Comparison of ENCODE assay signal across 13 cellular contexts in the genomic region with DNA sequence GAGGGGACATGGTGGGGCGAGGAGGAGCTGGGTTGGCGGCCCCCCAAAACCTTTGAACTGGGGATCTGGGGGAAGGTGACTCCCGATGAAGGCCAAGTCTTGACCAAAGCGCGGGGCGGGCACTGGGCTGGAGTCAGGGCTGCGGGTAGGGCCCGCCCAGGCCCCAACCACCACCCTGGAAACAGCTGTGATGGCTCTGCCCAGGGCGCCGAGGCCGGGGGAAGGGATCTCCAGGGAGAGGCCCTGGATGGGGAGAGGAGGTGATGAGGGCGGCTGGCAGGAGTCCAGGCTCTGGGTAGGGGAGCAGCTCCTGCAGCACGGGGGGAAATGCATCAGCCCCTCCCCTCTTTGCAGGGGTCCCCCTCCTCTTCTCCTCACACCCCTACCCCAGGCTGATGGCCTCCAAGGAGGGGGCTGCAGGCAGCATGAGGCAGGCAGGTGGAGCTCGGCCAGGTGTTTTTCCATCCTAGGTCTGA. TPM values are rescaled to one million over a fixed set of nuclear protein-coding genes. Genes with fewer than 3 reads are reported as not detected.
DNase-seq lines count a peak whose midpoint lies in the region; ATAC-seq, FAIRE-seq and TF ChIP-seq lines count a peak whose summit lies in the region.
"Had no signal": no experiment of that assay in that cellular context is flagged by ENCODE, and none has a peak within 500 bp of the region (broad histone marks: within the 10 kb centered on the region; RNA-seq: fewer than 3 reads in every experiment).

No MANE protein-coding gene starts in this region.

- no peak overlapping the region for H3K56ac ChIP-seq in H9 (ENCODE audit: insufficient read length, low read depth, low read length)

- no peak overlapping the region for H3K27ac Mint-ChIP-seq in H9
- H3K27ac Mint-ChIP-seq in activated T-helper 1 cell treated with anti-CD3 and anti-CD28 coated beads, Interleukin-12 subunit alpha, Interleukin-12 subunit beta, Interleukin-2, Interleukin-4 antibody, amounts not matched to agents 30 ng/mL and 10 ng/mL and 1 ng/mL, durations not matched to agents 14 hours and 24 hours and 36 hours = no peak overlapping the region
- H3K27ac Mint-ChIP-seq: CD8-positive, alpha-beta T cell had no signal

- ATAC-seq in pancreas = peak in 3 of 4 donors; percentile 24 to 60 (median 40)
- ATAC-seq: CD8-positive, alpha-beta T cell had no signal

- WGBS in H9 (ENCODE audit: extremely low coverage, insufficient read length, low lambda C conversion rate) = no CpG with 5 or more reads among the region's 14 CpGs
- WGBS in pancreas, 2 donors = 50 to 55% methylated on average over 14 of the region's 14 CpGs

- H3T11ph ChIP-seq in H9 (ENCODE audit: low read length) = no peak overlapping the region

- H3K4ac ChIP-seq in H9 (ENCODE audit: low read depth, low read length) = no peak overlapping the region

- no peaks in the 10 kb centered on the region for H3K79me2 ChIP-seq in H9 (ENCODE audit: insufficient read depth, low read length)

- intact Hi-C loops in pancreas (cut with DNase I) = no loop called here
- intact Hi-C loops in activated T-helper 1 cell treated with anti-CD3 and anti-CD28 coated beads, Interleukin-12 subunit alpha, Interleukin-12 subunit beta, Interleukin-2, Interleukin-4 antibody, amounts not matched to agents 30 ng/mL and 10 ng/mL and 1 ng/mL, durations not matched to agents 14 hours and 24 hours and 36 hours (cut with micrococcal nuclease) = no loop called here

- no peak overlapping the region for H3K23ac ChIP-seq in H9 (ENCODE audit: insufficient read length, low read depth, low read length)

- H2BK12ac ChIP-seq in H9 (ENCODE audit: insufficient read length, low read depth, low read length) = no peak overlapping the region

- H3K4me1 Mint-ChIP-seq in H9 = peaks cover 34 to 54% of the 10 kb centered on the region in 2 experiments
- H3K4me1 Mint-ChIP-seq in activated T-helper 1 cell treated with anti-CD3 and anti-CD28 coated beads, Interleukin-12 subunit alpha, Interleukin-12 subunit beta, Interleukin-2, Interleukin-4 antibody, amounts not matched to agents 30 ng/mL and 10 ng/mL and 1 ng/mL, durations not matched to agents 14 hours and 24 hours and 36 hours (ENCODE audit: low read depth) = peaks cover 36% of the 10 kb centered on the region

- H3K27me3 Mint-ChIP-seq in H9 (ENCODE audit: low read depth) = peaks cover 6% of the 10 kb centered on the region
- peaks cover 17% of the 10 kb centered on the region for H3K27me3 Mint-ChIP-seq in activated T-helper 1 cell treated with anti-CD3 and anti-CD28 coated beads, Interleukin-12 subunit alpha, Interleukin-12 subunit beta, Interleukin-2, Interleukin-4 antibody, amounts not matched to agents 30 ng/mL and 10 ng/mL and 1 ng/mL, durations not matched to agents 14 hours and 24 hours and 36 hours (ENCODE audit: insufficient read depth)

- no peak overlapping the region for H4K5ac ChIP-seq in H9 (ENCODE audit: insufficient read length, low read depth, low read length)

- H3K36me3 ChIP-seq in SJCRH30 = no peaks in the 10 kb centered on the region
- no peaks in the 10 kb centered on the region for H3K36me3 ChIP-seq in pancreas
- H3K36me3 ChIP-seq: colonic mucosa had no signal

- H3K4me3 ChIP-seq in SJCRH30 = peak overlapping the region; percentile 28
- H3K4me3 ChIP-seq in pancreas = no peak overlapping the region
- H3K4me3 ChIP-seq: colonic mucosa, lung had no signal

- H3K27me3 ChIP-seq in H9 (ENCODE audit: insufficient read depth, low read length) = no peaks in the 10 kb centered on the region
- H3K27me3 ChIP-seq in SJCRH30 = no peaks in the 10 kb centered on the region; the same call in none of the 2 replicates
- H3K27me3 ChIP-seq in pancreas = no peaks in the 10 kb centered on the region
- H3K27me3 ChIP-seq: colonic mucosa had no signal

- no peak overlapping the region for H2BK120ac ChIP-seq in H9 (ENCODE audit: low read depth, low read length, poor library complexity, severe bottlenecking)

- H3K4me2 ChIP-seq in H9 (ENCODE audit: insufficient read depth, insufficient read length, low read length) = peak overlapping the region; percentile 1

- H2AFZ ChIP-seq in H9 (ENCODE audit: low read length) = no peak overlapping the region

- H2BK20ac ChIP-seq in H9 (ENCODE audit: low read depth, low read length, poor library complexity, severe bottlenecking) = no peak overlapping the region

- H4K91ac ChIP-seq in H9 (ENCODE audit: insufficient read length, low read depth, low read length) = no peak overlapping the region

- TF ChIP-seq CTCF in H9 (conservative IDR thresholded peaks at IDR 0.05) (no peak), pancreas (IDR thresholded peaks at IDR 0.05) (no peak)

- H3K23me2 ChIP-seq in H9 (ENCODE audit: insufficient read length, low read depth, low read length, poor library complexity, severe bottlenecking) = peaks cover 4% of the 10 kb centered on the region

- H3K79me1 ChIP-seq in H9 (ENCODE audit: insufficient read depth, low read depth, low read length, poor library complexity, severe bottlenecking) = no peaks in the 10 kb centered on the region

- H2AK5ac ChIP-seq in H9 (ENCODE audit: insufficient read length, low read length) = no peak overlapping the region

- H2BK5ac ChIP-seq in H9 (ENCODE audit: insufficient read length, low read length) = no peak overlapping the region

- no peak for FAIRE-seq in pancreas (lab: Jason Lieb, UNC)

- no peak overlapping the region for H3K18ac ChIP-seq in H9 (ENCODE audit: insufficient read length, low read depth, low read length)

- H3K9me3 ChIP-seq in H9 (ENCODE audit: control insufficient read depth, low read depth, low read length) (peaks cover 3% of the 10 kb centered on the region), SJCRH30 (replicated peaks) (no peaks in the 10 kb centered on the region), pancreas (no peaks in the 10 kb centered on the region)
- H3K9me3 ChIP-seq: colonic mucosa had no signal

- H3K9ac ChIP-seq in H9 (ENCODE audit: extremely low read depth, insufficient read length, low read length) = no peak overlapping the region

- DNase-seq in H9 (peak; percentile 55), NCI-H146 treated with DMSO at 0.1 percent for 48 hours (lab: John Stamatoyannopoulos, UW; ENCODE audit: unreplicated experiment) (peak; percentile 67), SJCRH30 (peak; percentile 77 to 78), pancreas (peak in 2 of 6 donors; percentile 30 to 64), NOMO-1 treated with dmso at 0.1 percent for 144 hours (lab: John Stamatoyannopoulos, UW; ENCODE audit: unreplicated experiment) (no peak)
- DNase-seq in activated T-helper 1 cell treated with anti-CD3 and anti-CD28 coated beads, Interleukin-12 subunit alpha, Interleukin-12 subunit beta, Interleukin-2, Interleukin-4 antibody, amounts not matched to agents 30 ng/mL and 10 ng/mL and 1 ng/mL, durations not matched to agents 14 hours and 24 hours and 36 hours (ENCODE audit: low spot score) = no peak
- no peak for DNase-seq in effector CD8-positive, alpha-beta T cell (lab: John Stamatoyannopoulos, UW)
- DNase-seq: activated CD4-positive, alpha-beta T cell treated with anti-CD3 and anti-CD28 coated beads for 1 hour; activated T-cell treated with anti-CD3 and anti-CD28 coated beads for 4 hours; CD8-positive, alpha-beta T cell; colonic mucosa; T-helper 1 cell had no signal

- peaks cover 2% of the 10 kb centered on the region for H4K20me1 ChIP-seq in H9 (ENCODE audit: control insufficient read depth, insufficient read depth, insufficient read length)

- H2BK15ac ChIP-seq in H9 (ENCODE audit: low read depth, low read length) = no peak overlapping the region

- H3K14ac ChIP-seq in H9 (ENCODE audit: insufficient read depth, low read length) = no peak overlapping the region

- H3K36me3 Mint-ChIP-seq in H9 (ENCODE audit: insufficient read depth in 1 of 3, low read depth in 3 of 3) = peaks cover 4 to 12% (median 8%) of the 10 kb centered on the region in 3 experiments
- no peaks in the 10 kb centered on the region for H3K36me3 Mint-ChIP-seq in activated T-helper 1 cell treated with anti-CD3 and anti-CD28 coated beads, Interleukin-12 subunit alpha, Interleukin-12 subunit beta, Interleukin-2, Interleukin-4 antibody, amounts not matched to agents 30 ng/mL and 10 ng/mL and 1 ng/mL, durations not matched to agents 14 hours and 24 hours and 36 hours (ENCODE audit: low read depth)
- H3K36me3 Mint-ChIP-seq: CD8-positive, alpha-beta T cell had no signal

- peaks cover 6% of the 10 kb centered on the region for H3K4me1 ChIP-seq in H9 (ENCODE audit: insufficient read depth, low read length)
- H3K4me1 ChIP-seq in SJCRH30 = peaks cover 19% of the 10 kb centered on the region
- H3K4me1 ChIP-seq in pancreas = peaks cover 0 to 5% (median 3%) of the 10 kb centered on the region in 3 donors

- H3K27ac ChIP-seq in H9 (ENCODE audit: insufficient read length, low read depth, low read length) = no peak overlapping the region
- no peak overlapping the region for H3K27ac ChIP-seq in SJCRH30
- H3K27ac ChIP-seq in pancreas = peak overlapping the region in 1 of 4 donors; percentile 33
- H3K27ac ChIP-seq: colonic mucosa had no signal

- H3K9me3 Mint-ChIP-seq in H9 = peaks cover 11 to 13% of the 10 kb centered on the region in 2 experiments
- H3K9me3 Mint-ChIP-seq in activated T-helper 1 cell treated with anti-CD3 and anti-CD28 coated beads, Interleukin-12 subunit alpha, Interleukin-12 subunit beta, Interleukin-2, Interleukin-4 antibody, amounts not matched to agents 30 ng/mL and 10 ng/mL and 1 ng/mL, durations not matched to agents 14 hours and 24 hours and 36 hours = no peaks in the 10 kb centered on the region
- H3K9me3 Mint-ChIP-seq: CD8-positive, alpha-beta T cell had no signal

- no peak overlapping the region; a peak in 1 of 5 replicates for H3K4me3 Mint-ChIP-seq in H9
- H3K4me3 Mint-ChIP-seq in activated T-helper 1 cell treated with anti-CD3 and anti-CD28 coated beads, Interleukin-12 subunit alpha, Interleukin-12 subunit beta, Interleukin-2, Interleukin-4 antibody, amounts not matched to agents 30 ng/mL and 10 ng/mL and 1 ng/mL, durations not matched to agents 14 hours and 24 hours and 36 hours = no peak overlapping the region
- H3K4me3 Mint-ChIP-seq: CD8-positive, alpha-beta T cell had no signal

- no peak overlapping the region for H4K8ac ChIP-seq in H9 (replicated peaks; ENCODE audit: insufficient read length, low read depth, low read length)

RNA-seq across cellular contexts. Expression of gene C15orf39, which starts 5.9 kb away (rescaled TPM):
- 45.6 and 48.7 TPM in 2 replicates for total RNA-seq in H9 (2021)
- 19.6 and 21.1 TPM in 2 replicates for total RNA-seq in SJCRH30 (2014; rRNA removed; shearing (Covaris generic))
- total RNA-seq in pancreas = 10 to 100 TPM in 4 of 6 donors, 1 to 10 TPM in 2; 8.2 to 27.4 (median 16.3) TPM
- 10 to 100 TPM in 1 of 2 donors, 1 to 10 TPM in 1; 7.9 to 11.1 TPM for polyA plus RNA-seq in pancreas
- total RNA-seq in activated T-helper 1 cell treated with anti-CD3 and anti-CD28 coated beads, Interleukin-12 subunit alpha, Interleukin-12 subunit beta, Interleukin-2, Interleukin-4 antibody, amounts not matched to agents 30 ng/mL and 10 ng/mL and 1 ng/mL, durations not matched to agents 14 hours and 24 hours and 36 hours = 46.1 and 49.5 TPM in 2 replicates

Comparison
In these comparisons a context has a peak if more than half of its experiments do, and no peak if none do; other contexts are left out.
1. DNase-seq: peak in H9 (single experiment), NCI-H146 treated with DMSO at 0.1 percent for 48 hours (single experiment) and SJCRH30 (2 of 2); none in activated T-helper 1 cell treated with anti-CD3 and anti-CD28 coated beads, Interleukin-12 subunit alpha, Interleukin-12 subunit beta, Interleukin-2, Interleukin-4 antibody, amounts not matched to agents 30 ng/mL and 10 ng/mL and 1 ng/mL, durations not matched to agents 14 hours and 24 hours and 36 hours (single experiment), effector CD8-positive, alpha-beta T cell (single experiment) and NOMO-1 treated with dmso at 0.1 percent for 144 hours (single experiment).